In genomic region chr13:65468628-65469027, GRCh38 we compare ENCODE assay signal across 1 cellular context.
TF ChIP-seq lines count a peak whose summit lies in the region.

No MANE protein-coding gene starts in this region.

TF ChIP-seq in WTC11, 78 proteins besides CTCF, POLR2A, EP300 and RAD21 (continued from another document):
- no peak for TF ChIP-seq ZNF532 (CRISPR knock-in tag; IDR thresholded peaks at IDR 0.05; ENCODE audit: borderline replicate concordance)
TF ChIP-seq in WTC11: peak in this region for 0.
